Comparison of ENCODE assay signal across 1 cellular context in the genomic region with DNA sequence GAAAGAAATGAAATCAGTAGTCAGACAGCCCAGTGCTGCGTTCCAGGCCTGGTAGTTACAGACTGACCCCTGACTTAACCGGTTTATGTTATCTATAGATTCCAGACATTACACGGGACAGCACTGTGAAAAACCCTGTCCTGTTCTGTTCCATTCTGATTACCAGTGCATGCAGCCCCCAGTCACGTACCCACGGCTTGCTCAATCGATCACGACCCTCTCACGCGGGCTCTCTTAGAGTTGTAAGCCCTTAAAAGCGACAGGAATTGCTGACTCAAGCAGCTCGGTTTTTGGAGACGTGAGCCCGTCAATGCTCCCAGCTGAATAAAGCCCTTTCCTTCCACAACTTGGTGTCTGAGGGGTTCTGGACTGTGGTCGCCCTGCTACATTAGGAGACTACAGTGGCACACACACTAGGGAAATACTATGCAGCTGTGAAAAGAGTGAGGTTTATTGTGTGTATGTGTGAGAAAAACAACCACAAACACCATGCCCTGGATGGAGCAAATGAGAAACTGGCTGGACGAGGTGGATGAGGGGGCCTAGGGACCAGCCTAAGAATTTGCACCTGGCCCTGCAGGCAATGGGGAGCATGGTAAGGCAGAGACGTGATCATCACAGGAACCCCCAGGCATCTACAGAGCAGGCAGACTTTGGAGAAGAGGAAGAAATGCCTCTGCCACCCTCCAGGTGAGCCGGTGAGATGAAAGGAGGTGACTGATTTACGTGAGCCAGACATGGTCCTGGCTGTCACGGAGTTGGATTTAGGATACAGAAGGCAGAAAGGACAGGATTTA.
A peak's percentile ranks its signal among the peaks of the same experiment; 100 is the strongest.
TF ChIP-seq lines count a peak whose summit lies in the region.

No MANE protein-coding gene starts in this region.

TF ChIP-seq in K562, 482 proteins besides CTCF, POLR2A, EP300 and RAD21 (continued from another document and continues in another):
- TF ChIP-seq, protein P1, sequence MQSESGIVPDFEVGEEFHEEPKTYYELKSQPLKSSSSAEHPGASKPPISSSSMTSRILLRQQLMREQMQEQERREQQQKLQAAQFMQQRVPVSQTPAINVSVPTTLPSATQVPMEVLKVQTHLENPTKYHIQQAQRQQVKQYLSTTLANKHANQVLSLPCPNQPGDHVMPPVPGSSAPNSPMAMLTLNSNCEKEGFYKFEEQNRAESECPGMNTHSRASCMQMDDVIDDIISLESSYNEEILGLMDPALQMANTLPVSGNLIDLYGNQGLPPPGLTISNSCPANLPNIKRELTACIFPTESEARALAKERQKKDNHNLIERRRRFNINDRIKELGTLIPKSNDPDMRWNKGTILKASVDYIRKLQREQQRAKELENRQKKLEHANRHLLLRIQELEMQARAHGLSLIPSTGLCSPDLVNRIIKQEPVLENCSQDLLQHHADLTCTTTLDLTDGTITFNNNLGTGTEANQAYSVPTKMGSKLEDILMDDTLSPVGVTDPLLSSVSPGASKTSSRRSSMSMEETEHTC (IDR thresholded peaks at IDR 0.05), result peak; percentile 96
- TF ChIP-seq, protein P2, sequence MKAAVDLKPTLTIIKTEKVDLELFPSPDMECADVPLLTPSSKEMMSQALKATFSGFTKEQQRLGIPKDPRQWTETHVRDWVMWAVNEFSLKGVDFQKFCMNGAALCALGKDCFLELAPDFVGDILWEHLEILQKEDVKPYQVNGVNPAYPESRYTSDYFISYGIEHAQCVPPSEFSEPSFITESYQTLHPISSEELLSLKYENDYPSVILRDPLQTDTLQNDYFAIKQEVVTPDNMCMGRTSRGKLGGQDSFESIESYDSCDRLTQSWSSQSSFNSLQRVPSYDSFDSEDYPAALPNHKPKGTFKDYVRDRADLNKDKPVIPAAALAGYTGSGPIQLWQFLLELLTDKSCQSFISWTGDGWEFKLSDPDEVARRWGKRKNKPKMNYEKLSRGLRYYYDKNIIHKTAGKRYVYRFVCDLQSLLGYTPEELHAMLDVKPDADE (conservative IDR thresholded peaks at IDR 0.05; ENCODE audit: control insufficient read depth, low read depth, low read length), result no peak
- TF ChIP-seq ZNF551 (CRISPR knock-in tag; IDR thresholded peaks at IDR 0.05), result no peak
- no peak for TF ChIP-seq RBM17 (IDR thresholded peaks at IDR 0.05; ENCODE audit: borderline replicate concordance, low read depth, low read length)
- no peak for TF ChIP-seq RBM34 (IDR thresholded peaks at IDR 0.05; ENCODE audit: borderline replicate concordance, insufficient read depth, low read length)
- no peak for TF ChIP-seq ARHGAP35 (IDR thresholded peaks at IDR 0.05; ENCODE audit: partially characterized antibody)
- no peak for TF ChIP-seq RB1 (IDR thresholded peaks at IDR 0.05; ENCODE audit: low read depth)
- no peak for TF ChIP-seq RBM39 (optimal IDR thresholded peaks at IDR 0.05; ENCODE audit: low read depth, low read length)
- peak; percentile 93 to 95 for TF ChIP-seq TRIM24 (IDR thresholded peaks at IDR 0.05)
- TF ChIP-seq HMGN3 (IDR thresholded peaks at IDR 0.05; ENCODE audit: borderline replicate concordance, extremely low read depth, insufficient read length, low read depth, low read length), result peak; percentile 75
- TF ChIP-seq HDAC1 (IDR thresholded peaks at IDR 0.05), result peak in 1 of 2 experiments; percentile 83; a peak in 1 of 4 replicates
- no peak for TF ChIP-seq ZC3H4 (CRISPR knock-in tag; IDR thresholded peaks at IDR 0.05; ENCODE audit: borderline replicate concordance)
- TF ChIP-seq ZNF165 (CRISPR knock-in tag; IDR thresholded peaks at IDR 0.05; ENCODE audit: borderline replicate concordance), result no peak
- TF ChIP-seq KDM4B (IDR thresholded peaks at IDR 0.05; ENCODE audit: borderline replicate concordance in 2 of 2, low read depth in 1 of 2), result no peak
- TF ChIP-seq ZNF224 (CRISPR knock-in tag; IDR thresholded peaks at IDR 0.05), result no peak
- peak; percentile 52; the same call in 1 of the 2 replicates for TF ChIP-seq CREB1 (IDR thresholded peaks at IDR 0.05)
- TF ChIP-seq CREB1 (CRISPR knock-in tag; IDR thresholded peaks at IDR 0.05), result no peak
- TF ChIP-seq BDP1 (IDR thresholded peaks at IDR 0.05; ENCODE audit: insufficient read depth, insufficient read length), result no peak
- TF ChIP-seq, protein P3, sequence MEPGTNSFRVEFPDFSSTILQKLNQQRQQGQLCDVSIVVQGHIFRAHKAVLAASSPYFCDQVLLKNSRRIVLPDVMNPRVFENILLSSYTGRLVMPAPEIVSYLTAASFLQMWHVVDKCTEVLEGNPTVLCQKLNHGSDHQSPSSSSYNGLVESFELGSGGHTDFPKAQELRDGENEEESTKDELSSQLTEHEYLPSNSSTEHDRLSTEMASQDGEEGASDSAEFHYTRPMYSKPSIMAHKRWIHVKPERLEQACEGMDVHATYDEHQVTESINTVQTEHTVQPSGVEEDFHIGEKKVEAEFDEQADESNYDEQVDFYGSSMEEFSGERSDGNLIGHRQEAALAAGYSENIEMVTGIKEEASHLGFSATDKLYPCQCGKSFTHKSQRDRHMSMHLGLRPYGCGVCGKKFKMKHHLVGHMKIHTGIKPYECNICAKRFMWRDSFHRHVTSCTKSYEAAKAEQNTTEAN (CRISPR knock-in tag; IDR thresholded peaks at IDR 0.05), result no peak
- no peak for TF ChIP-seq HDAC6 (IDR thresholded peaks at IDR 0.05; ENCODE audit: low read depth, low read length)
- TF ChIP-seq, protein P4, sequence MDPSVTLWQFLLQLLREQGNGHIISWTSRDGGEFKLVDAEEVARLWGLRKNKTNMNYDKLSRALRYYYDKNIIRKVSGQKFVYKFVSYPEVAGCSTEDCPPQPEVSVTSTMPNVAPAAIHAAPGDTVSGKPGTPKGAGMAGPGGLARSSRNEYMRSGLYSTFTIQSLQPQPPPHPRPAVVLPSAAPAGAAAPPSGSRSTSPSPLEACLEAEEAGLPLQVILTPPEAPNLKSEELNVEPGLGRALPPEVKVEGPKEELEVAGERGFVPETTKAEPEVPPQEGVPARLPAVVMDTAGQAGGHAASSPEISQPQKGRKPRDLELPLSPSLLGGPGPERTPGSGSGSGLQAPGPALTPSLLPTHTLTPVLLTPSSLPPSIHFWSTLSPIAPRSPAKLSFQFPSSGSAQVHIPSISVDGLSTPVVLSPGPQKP (CRISPR knock-in tag; IDR thresholded peaks at IDR 0.05), result no peak
- no peak for TF ChIP-seq ILK (tag; IDR thresholded peaks at IDR 0.05; ENCODE audit: borderline replicate concordance, low read depth)
- peak; percentile 48; the same call in 1 of the 2 replicates for TF ChIP-seq MYC (IDR thresholded peaks at IDR 0.05; ENCODE audit: low read depth, low read length)
- no peak for TF ChIP-seq MYC (CRISPR knock-in tag; IDR thresholded peaks at IDR 0.05; ENCODE audit: borderline replicate concordance, low read depth)
- no peak for TF ChIP-seq ZBTB1 (CRISPR knock-in tag; IDR thresholded peaks at IDR 0.05; ENCODE audit: borderline replicate concordance, low read depth)
- TF ChIP-seq, protein P5, sequence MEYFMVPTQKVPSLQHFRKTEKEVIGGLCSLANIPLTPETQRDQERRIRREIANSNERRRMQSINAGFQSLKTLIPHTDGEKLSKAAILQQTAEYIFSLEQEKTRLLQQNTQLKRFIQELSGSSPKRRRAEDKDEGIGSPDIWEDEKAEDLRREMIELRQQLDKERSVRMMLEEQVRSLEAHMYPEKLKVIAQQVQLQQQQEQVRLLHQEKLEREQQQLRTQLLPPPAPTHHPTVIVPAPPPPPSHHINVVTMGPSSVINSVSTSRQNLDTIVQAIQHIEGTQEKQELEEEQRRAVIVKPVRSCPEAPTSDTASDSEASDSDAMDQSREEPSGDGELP (CRISPR knock-in tag; IDR thresholded peaks at IDR 0.05; ENCODE audit: borderline replicate concordance), result peak; percentile 57; the same call in 1 of the 2 replicates
- no peak for TF ChIP-seq ZNF507 (tag; conservative IDR thresholded peaks at IDR 0.05)
- TF ChIP-seq, protein P6, sequence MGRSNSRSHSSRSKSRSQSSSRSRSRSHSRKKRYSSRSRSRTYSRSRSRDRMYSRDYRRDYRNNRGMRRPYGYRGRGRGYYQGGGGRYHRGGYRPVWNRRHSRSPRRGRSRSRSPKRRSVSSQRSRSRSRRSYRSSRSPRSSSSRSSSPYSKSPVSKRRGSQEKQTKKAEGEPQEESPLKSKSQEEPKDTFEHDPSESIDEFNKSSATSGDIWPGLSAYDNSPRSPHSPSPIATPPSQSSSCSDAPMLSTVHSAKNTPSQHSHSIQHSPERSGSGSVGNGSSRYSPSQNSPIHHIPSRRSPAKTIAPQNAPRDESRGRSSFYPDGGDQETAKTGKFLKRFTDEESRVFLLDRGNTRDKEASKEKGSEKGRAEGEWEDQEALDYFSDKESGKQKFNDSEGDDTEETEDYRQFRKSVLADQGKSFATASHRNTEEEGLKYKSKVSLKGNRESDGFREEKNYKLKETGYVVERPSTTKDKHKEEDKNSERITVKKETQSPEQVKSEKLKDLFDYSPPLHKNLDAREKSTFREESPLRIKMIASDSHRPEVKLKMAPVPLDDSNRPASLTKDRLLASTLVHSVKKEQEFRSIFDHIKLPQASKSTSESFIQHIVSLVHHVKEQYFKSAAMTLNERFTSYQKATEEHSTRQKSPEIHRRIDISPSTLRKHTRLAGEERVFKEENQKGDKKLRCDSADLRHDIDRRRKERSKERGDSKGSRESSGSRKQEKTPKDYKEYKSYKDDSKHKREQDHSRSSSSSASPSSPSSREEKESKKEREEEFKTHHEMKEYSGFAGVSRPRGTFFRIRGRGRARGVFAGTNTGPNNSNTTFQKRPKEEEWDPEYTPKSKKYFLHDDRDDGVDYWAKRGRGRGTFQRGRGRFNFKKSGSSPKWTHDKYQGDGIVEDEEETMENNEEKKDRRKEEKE (IDR thresholded peaks at IDR 0.05; ENCODE audit: borderline replicate concordance in 1 of 2, control insufficient read depth in 1 of 2, low read depth in 2 of 2, low read length in 1 of 2), result no peak
- TF ChIP-seq TEAD4 (IDR thresholded peaks at IDR 0.05; ENCODE audit: low read length), result peak; percentile 97
- no peak for TF ChIP-seq TEAD4 (CRISPR knock-in tag; IDR thresholded peaks at IDR 0.05; ENCODE audit: borderline replicate concordance)
- TF ChIP-seq ZEB2 (IDR thresholded peaks at IDR 0.05), result 0 out of 2 replicates have a peak, but pooled peaks have one; percentile 21
- TF ChIP-seq ZNF184 (CRISPR knock-in tag; IDR thresholded peaks at IDR 0.05), result no peak
- TF ChIP-seq FOXK2 (conservative IDR thresholded peaks at IDR 0.05 in 1 of 2, IDR thresholded peaks at IDR 0.05 in 1 of 2; ENCODE audit: low read depth in 2 of 2), result peak in 1 of 2 experiments; percentile 42; a peak in 1 of 4 replicates
- 0 out of 2 replicates have a peak, but pooled peaks have one; percentile 9 for TF ChIP-seq PHF8 (IDR thresholded peaks at IDR 0.05; ENCODE audit: borderline replicate concordance, low read length)
- no peak for TF ChIP-seq ZNF699 (CRISPR knock-in tag; IDR thresholded peaks at IDR 0.05; ENCODE audit: insufficient replicate concordance)
- no peak for TF ChIP-seq NR4A1 (CRISPR knock-in tag; IDR thresholded peaks at IDR 0.05)
- TF ChIP-seq NR4A1 (tag; IDR thresholded peaks at IDR 0.05), result peak; percentile 84
- TF ChIP-seq ZNF431 (CRISPR knock-in tag; IDR thresholded peaks at IDR 0.05), result no peak
- TF ChIP-seq CTBP1 (IDR thresholded peaks at IDR 0.05; ENCODE audit: borderline replicate concordance), result peak; percentile 27; the same call in 1 of the 2 replicates
- TF ChIP-seq, protein P7, sequence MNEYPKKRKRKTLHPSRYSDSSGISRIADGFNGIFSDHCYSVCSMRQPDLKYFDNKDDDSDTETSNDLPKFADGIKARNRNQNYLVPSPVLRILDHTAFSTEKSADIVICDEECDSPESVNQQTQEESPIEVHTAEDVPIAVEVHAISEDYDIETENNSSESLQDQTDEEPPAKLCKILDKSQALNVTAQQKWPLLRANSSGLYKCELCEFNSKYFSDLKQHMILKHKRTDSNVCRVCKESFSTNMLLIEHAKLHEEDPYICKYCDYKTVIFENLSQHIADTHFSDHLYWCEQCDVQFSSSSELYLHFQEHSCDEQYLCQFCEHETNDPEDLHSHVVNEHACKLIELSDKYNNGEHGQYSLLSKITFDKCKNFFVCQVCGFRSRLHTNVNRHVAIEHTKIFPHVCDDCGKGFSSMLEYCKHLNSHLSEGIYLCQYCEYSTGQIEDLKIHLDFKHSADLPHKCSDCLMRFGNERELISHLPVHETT (CRISPR knock-in tag; conservative IDR thresholded peaks at IDR 0.05 in 1 of 2, IDR thresholded peaks at IDR 0.05 in 1 of 2), result peak in 1 of 2 experiments; percentile 80; a peak in 2 of 4 replicates
- TF ChIP-seq SP1 (CRISPR knock-in tag; IDR thresholded peaks at IDR 0.05), result peak; percentile 46; the same call in 1 of the 2 replicates
- TF ChIP-seq CBX1 (IDR thresholded peaks at IDR 0.05; ENCODE audit: low read depth), result no peak
- TF ChIP-seq, protein P8, sequence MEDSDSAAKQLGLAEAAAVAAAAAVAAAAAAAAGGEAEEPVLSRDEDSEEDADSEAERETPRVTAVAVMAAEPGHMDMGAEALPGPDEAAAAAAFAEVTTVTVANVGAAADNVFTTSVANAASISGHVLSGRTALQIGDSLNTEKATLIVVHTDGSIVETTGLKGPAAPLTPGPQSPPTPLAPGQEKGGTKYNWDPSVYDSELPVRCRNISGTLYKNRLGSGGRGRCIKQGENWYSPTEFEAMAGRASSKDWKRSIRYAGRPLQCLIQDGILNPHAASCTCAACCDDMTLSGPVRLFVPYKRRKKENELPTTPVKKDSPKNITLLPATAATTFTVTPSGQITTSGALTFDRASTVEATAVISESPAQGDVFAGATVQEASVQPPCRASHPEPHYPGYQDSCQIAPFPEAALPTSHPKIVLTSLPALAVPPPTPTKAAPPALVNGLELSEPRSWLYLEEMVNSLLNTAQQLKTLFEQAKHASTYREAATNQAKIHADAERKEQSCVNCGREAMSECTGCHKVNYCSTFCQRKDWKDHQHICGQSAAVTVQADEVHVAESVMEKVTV (CRISPR knock-in tag; IDR thresholded peaks at IDR 0.05), result no peak
- TF ChIP-seq ZNF707 (CRISPR knock-in tag; conservative IDR thresholded peaks at IDR 0.05), result no peak
- no peak for TF ChIP-seq ZNF830 (CRISPR knock-in tag; IDR thresholded peaks at IDR 0.05)
- TF ChIP-seq CBX5 (IDR thresholded peaks at IDR 0.05; ENCODE audit: borderline replicate concordance, low read depth), result no peak
- TF ChIP-seq CEBPB (tag; IDR thresholded peaks at IDR 0.05), result peak; percentile 95
- TF ChIP-seq, protein P9, sequence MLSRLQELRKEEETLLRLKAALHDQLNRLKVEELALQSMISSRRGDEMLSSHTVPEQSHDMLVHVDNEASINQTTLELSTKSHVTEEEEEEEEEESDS (CRISPR knock-in tag; IDR thresholded peaks at IDR 0.05), result no peak
- TF ChIP-seq ZSCAN29 (IDR thresholded peaks at IDR 0.05), result 0 out of 2 replicates have a peak, but pooled peaks have one; percentile 70
- no peak for TF ChIP-seq ZBED1 (IDR thresholded peaks at IDR 0.05)
- TF ChIP-seq, protein P10, sequence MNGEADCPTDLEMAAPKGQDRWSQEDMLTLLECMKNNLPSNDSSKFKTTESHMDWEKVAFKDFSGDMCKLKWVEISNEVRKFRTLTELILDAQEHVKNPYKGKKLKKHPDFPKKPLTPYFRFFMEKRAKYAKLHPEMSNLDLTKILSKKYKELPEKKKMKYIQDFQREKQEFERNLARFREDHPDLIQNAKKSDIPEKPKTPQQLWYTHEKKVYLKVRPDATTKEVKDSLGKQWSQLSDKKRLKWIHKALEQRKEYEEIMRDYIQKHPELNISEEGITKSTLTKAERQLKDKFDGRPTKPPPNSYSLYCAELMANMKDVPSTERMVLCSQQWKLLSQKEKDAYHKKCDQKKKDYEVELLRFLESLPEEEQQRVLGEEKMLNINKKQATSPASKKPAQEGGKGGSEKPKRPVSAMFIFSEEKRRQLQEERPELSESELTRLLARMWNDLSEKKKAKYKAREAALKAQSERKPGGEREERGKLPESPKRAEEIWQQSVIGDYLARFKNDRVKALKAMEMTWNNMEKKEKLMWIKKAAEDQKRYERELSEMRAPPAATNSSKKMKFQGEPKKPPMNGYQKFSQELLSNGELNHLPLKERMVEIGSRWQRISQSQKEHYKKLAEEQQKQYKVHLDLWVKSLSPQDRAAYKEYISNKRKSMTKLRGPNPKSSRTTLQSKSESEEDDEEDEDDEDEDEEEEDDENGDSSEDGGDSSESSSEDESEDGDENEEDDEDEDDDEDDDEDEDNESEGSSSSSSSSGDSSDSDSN (IDR thresholded peaks at IDR 0.05; ENCODE audit: borderline replicate concordance in 1 of 2, low read depth in 2 of 2, low read length in 2 of 2), result no peak
- no peak for TF ChIP-seq CAMTA2 (CRISPR knock-in tag; conservative IDR thresholded peaks at IDR 0.05)
